ENCODE assay signal across 8 cellular contexts in the genomic region with DNA sequence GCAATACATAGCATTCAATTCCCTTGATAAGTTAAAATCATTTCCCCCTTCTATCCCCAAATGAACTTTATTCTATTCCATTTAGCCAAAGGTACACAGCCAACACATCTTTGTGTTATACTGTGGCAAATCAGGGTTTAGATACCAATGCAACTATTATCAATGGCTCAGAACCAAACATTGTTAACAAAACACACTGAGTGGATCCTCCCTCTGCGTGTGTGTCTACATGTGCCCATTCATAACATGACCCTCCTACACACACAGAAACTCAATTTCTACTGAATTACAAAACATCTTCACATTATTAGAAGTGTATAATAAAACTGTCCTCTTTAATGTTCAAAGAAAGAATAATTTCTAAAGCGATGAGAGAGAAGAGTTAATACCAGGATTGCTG. TPM values are rescaled to one million over a fixed set of nuclear protein-coding genes. Genes with fewer than 3 reads are reported as not detected.
DNase-seq lines count a peak whose midpoint lies in the region; ATAC-seq and TF ChIP-seq lines count a peak whose summit lies in the region.

No MANE protein-coding gene starts in this region.

- H3K4me3 Mint-ChIP-seq in brain: peak overlapping the region; percentile 90 to 97 (median 96)

- DNase-seq in AG04449 (ENCODE audit: low read depth, low spot score): no peak
- no peak for DNase-seq in SIG-M5 (lab: John Stamatoyannopoulos, UW)
- no peak for DNase-seq in cortex of kidney (lab: John Stamatoyannopoulos, UW)

- H3K36me3 Mint-ChIP-seq in brain: peaks cover 7% of the 10 kb centered on the region

- H3K27me3 ChIP-seq in HUES6 (ENCODE audit: control insufficient read depth, insufficient read depth, low read length): peaks cover 8% of the 10 kb centered on the region
- no peaks in the 10 kb centered on the region for H3K27me3 ChIP-seq in muscle layer of colon (ENCODE audit: control insufficient read depth in 1 of 2, insufficient read depth in 2 of 2, low read length in 2 of 2)

- H3K27ac ChIP-seq in HUES6 (ENCODE audit: low read depth, low read length) (no peak overlapping the region), muscle layer of colon (ENCODE audit: low read depth, low read length) (peak overlapping the region; percentile 90)

- CTCF ChIA-PET in AG04449 (lab: Yijun Ruan, JAX): interaction anchor here (2.9 kb wide), 1 partner anchor 9 kb away, joined by 10 read pairs; no protein-coding TSS in a partner anchor

- no peak for TF ChIP-seq CTCF in AG04449 (IDR thresholded peaks at IDR 0.05; ENCODE audit: insufficient read depth, low read length, missing control alignments)
- TF ChIP-seq CTCF in brain (conservative IDR thresholded peaks at IDR 0.05): no peak

- H3K9me3 ChIP-seq in HUES6 (ENCODE audit: control insufficient read depth, insufficient read depth, low read depth, low read length): no peaks in the 10 kb centered on the region
- H3K9me3 ChIP-seq in muscle layer of colon (ENCODE audit: low read length): no peaks in the 10 kb centered on the region

- H3K9ac ChIP-seq in HUES6 (ENCODE audit: low read length): peak overlapping the region; percentile 61
- H3K9ac ChIP-seq in muscle layer of colon (ENCODE audit: low read length): peak overlapping the region; percentile 87

- H3K4me3 ChIP-seq in AG04449 (ENCODE audit: low read depth, low read length) (peak overlapping the region; percentile 75), HUES6 (ENCODE audit: low read depth, low read length) (peak overlapping the region; percentile 86), muscle layer of colon (ENCODE audit: low read depth in 1 of 2, low read length in 2 of 2) (no peak overlapping the region)

- peaks cover 65% of the 10 kb centered on the region for H3K4me1 Mint-ChIP-seq in brain

- peaks cover 6% of the 10 kb centered on the region; the same call in 1 of the 2 replicates for H3K4me1 ChIP-seq in HUES6 (ENCODE audit: control insufficient read depth, insufficient read depth, low read length)
- peaks cover 8% of the 10 kb centered on the region for H3K4me1 ChIP-seq in muscle layer of colon (ENCODE audit: insufficient read depth, low read length)

- POLR2A ChIA-PET in AG04449 (lab: Yijun Ruan, JAX): no interaction called here

- peaks cover 0 to 4% (median 0%) of the 10 kb centered on the region in 5 experiments for H3K9me3 Mint-ChIP-seq in brain

- peak overlapping the region; percentile 89 to 97 (median 96) for H3K27ac Mint-ChIP-seq in brain

- ATAC-seq in HG03378 (IDR thresholded peaks at IDR 0.05; ENCODE audit: unreplicated experiment) (no peak), HG03439 (IDR thresholded peaks at IDR 0.05; ENCODE audit: unreplicated experiment) (no peak)

- H3K36me3 ChIP-seq in HUES6 (ENCODE audit: control insufficient read depth, insufficient read depth, low read length) (no peaks in the 10 kb centered on the region), muscle layer of colon (ENCODE audit: insufficient read depth, low read length) (no peaks in the 10 kb centered on the region)

- peaks cover 17% of the 10 kb centered on the region for H3K27me3 Mint-ChIP-seq in brain

RNA-seq across cellular contexts. Expression of a gene that starts 1.3 kb away (rescaled TPM):
- polyA plus RNA-seq in brain (ENCODE audit: insufficient read depth, low read depth, low replicate concordance): 5.7 TPM

Comparison
In these comparisons a context has a peak if more than half of its experiments do, and no peak if none do; other contexts are left out.
1. H3K4me3 ChIP-seq: peak in AG04449 (single experiment) and HUES6 (single experiment); none in muscle layer of colon (0 of 2).